Comparison of ENCODE assay signal across 33 cellular contexts in the genomic region with DNA sequence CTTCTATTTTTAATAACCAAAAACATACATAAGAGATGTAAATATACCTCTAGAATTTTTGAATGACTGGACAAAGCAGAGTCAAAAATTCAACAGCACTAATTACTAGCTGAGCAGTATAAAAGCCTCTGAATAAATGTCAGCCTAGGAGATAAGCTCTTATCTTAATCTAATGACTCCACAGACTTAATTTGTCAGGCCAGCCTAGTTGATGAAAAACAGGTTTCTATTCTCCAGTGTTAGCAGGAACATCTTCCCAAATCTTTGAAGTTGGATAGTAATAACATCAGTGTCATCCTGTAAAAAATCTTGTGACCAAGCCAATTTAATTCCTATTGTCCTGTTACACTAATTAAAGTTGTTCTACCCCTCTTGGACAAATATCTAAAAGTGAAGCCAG.
"Had no signal": no experiment of that assay in that cellular context is flagged by ENCODE, and none has a peak within 500 bp of the region (broad histone marks: within the 10 kb centered on the region; RNA-seq: fewer than 3 reads in every experiment).

No MANE protein-coding gene starts in this region.

- H3K4me3 Mint-ChIP-seq: activated naive CD8-positive, alpha-beta T cell treated with anti-CD3 and anti-CD28 coated beads for 36 hours; naive B cell; nephron progenitor cell; stimulated activated naive B cell treated with anti-CD40 and anti-IgM and Interleukin-4, amounts not matched to agents 10 μg/mL and 1 μg/mL and 100 μg/mL, for 72 hours; T-helper 1 cell treated with Interleukin-12 subunit alpha and Interleukin-12 subunit beta and Interleukin-4 antibody, amounts not matched to agents 30 μg/mL and 1 μg/mL, for 36 hours had no signal

- ATAC-seq: activated CD4-positive, CD25-positive, alpha-beta regulatory T cell treated with anti-CD3 and anti-CD28 coated beads, Interleukin-2, amount 50 U/mL, for 24 hours; esophagus mucosa; foreskin keratinocyte; left lobe of liver; pancreas; stimulated activated naive B cell treated with anti-CD40 and anti-IgM and Interleukin-4, amounts not matched to agents 10 μg/mL and 1 μg/mL and 100 μg/mL, for 72 hours had no signal

- H3K4me1 Mint-ChIP-seq: activated naive CD8-positive, alpha-beta T cell treated with anti-CD3 and anti-CD28 coated beads for 36 hours; naive B cell; stimulated activated naive B cell treated with anti-CD40 and anti-IgM and Interleukin-4, amounts not matched to agents 10 μg/mL and 1 μg/mL and 100 μg/mL, for 72 hours had no signal

- H3K4me3 ChIP-seq: adrenal gland, heart left ventricle, lung, pancreas, prostate gland, sigmoid colon, stomach, thyroid gland, upper lobe of right lung had no signal

- DNase-seq: activated CD4-positive, alpha-beta T cell treated with anti-CD3 and anti-CD28 coated beads for 48 hours; activated CD4-positive, alpha-beta T cell treated with anti-CD3 and anti-CD28 coated beads, Interleukin-2, amount 50 U/mL, for 48 hours; activated CD8-positive, alpha-beta memory T cell treated with anti-CD3 and anti-CD28 coated beads for 24 hours; activated effector memory CD4-positive, alpha-beta T cell treated with Interleukin-2 at 50 U/mL for 16 hours; activated naive CD4-positive, alpha-beta T cell treated with Interleukin-2 at 50 U/mL for 16 hours; activated naive CD8-positive, alpha-beta T cell treated with anti-CD3 and anti-CD28 coated beads for 36 hours; adrenal gland; brain microvascular endothelial cell; central memory CD4-positive, alpha-beta T cell; foreskin keratinocyte; heart left ventricle; naive B cell; nephron progenitor cell; nucleus accumbens; pancreas; retina; sigmoid colon; stimulated activated CD4-positive, alpha-beta T cell treated with anti-CD3 and anti-CD28 coated beads, Interleukin-15, amount 100 ng/mL, for 24 hours; stimulated activated CD4-positive, alpha-beta T cell treated with anti-CD3 and anti-CD28 coated beads, Interleukin-2, amount 100 ng/mL, for 24 hours; stimulated activated naive B cell treated with anti-CD40 and anti-IgM and Interleukin-4, amounts not matched to agents 10 μg/mL and 1 μg/mL and 100 μg/mL, for 72 hours; stomach; T-helper 9 cell; thyroid gland; upper lobe of right lung; WERI-Rb-1 had no signal

- H3K27ac Mint-ChIP-seq: activated naive CD8-positive, alpha-beta T cell treated with anti-CD3 and anti-CD28 coated beads for 36 hours; nephron progenitor cell; stimulated activated naive B cell treated with anti-CD40 and anti-IgM and Interleukin-4, amounts not matched to agents 10 μg/mL and 1 μg/mL and 100 μg/mL, for 72 hours; T-helper 1 cell treated with Interleukin-12 subunit alpha and Interleukin-12 subunit beta and Interleukin-4 antibody, amounts not matched to agents 30 μg/mL and 1 μg/mL, for 36 hours had no signal

- FAIRE-seq: astrocyte, pancreas, TTC549 had no signal

- H3K9me3 Mint-ChIP-seq: T-helper 1 cell treated with Interleukin-12 subunit alpha and Interleukin-12 subunit beta and Interleukin-4 antibody, amounts not matched to agents 30 μg/mL and 1 μg/mL, for 36 hours had no signal

- H3K4me1 ChIP-seq: adrenal gland, foreskin keratinocyte, pancreas, prostate gland, thyroid gland, upper lobe of right lung had no signal

- H3K27me3 ChIP-seq: adrenal gland, brain microvascular endothelial cell, foreskin keratinocyte, heart left ventricle, pancreas, sigmoid colon, stomach, thyroid gland, upper lobe of right lung had no signal

- H3K27ac ChIP-seq: adrenal gland, brain microvascular endothelial cell, foreskin keratinocyte, heart left ventricle, pancreas, prostate gland, stomach, thyroid gland, upper lobe of right lung, WERI-Rb-1 had no signal

- H3K9me3 ChIP-seq: adrenal gland, pancreas, prostate gland, sigmoid colon, stomach, thyroid gland, upper lobe of right lung had no signal

- H3K27me3 Mint-ChIP-seq: activated naive CD8-positive, alpha-beta T cell treated with anti-CD3 and anti-CD28 coated beads for 36 hours; naive B cell; stimulated activated naive B cell treated with anti-CD40 and anti-IgM and Interleukin-4, amounts not matched to agents 10 μg/mL and 1 μg/mL and 100 μg/mL, for 72 hours had no signal

- H3K36me3 ChIP-seq: adrenal gland, brain microvascular endothelial cell, heart left ventricle, pancreas, prostate gland, sigmoid colon, stomach, thyroid gland, upper lobe of right lung, WERI-Rb-1 had no signal
